In genomic region chr1:22824975-22825374, GRCh38 we compare ENCODE assay signal across 22 cellular contexts.
DNase-seq lines count a peak whose midpoint lies in the region; FAIRE-seq and TF ChIP-seq lines count a peak whose summit lies in the region.
"Had no signal": no experiment of that assay in that cellular context is flagged by ENCODE, and none has a peak within 500 bp of the region (broad histone marks: within the 10 kb centered on the region; RNA-seq: fewer than 3 reads in every experiment).

No MANE protein-coding gene starts in this region.

- H3K4me2 ChIP-seq in PC-9 (no peak overlapping the region), H1 (ENCODE audit: insufficient read depth in 1 of 2, low read depth in 2 of 2, low read length in 2 of 2) (no peak overlapping the region)

- H2AK5ac ChIP-seq in H1 (ENCODE audit: low read depth, low read length) = no peak overlapping the region

- H2BK15ac ChIP-seq in H1 (ENCODE audit: low read length) = 0 out of 2 replicates have a peak overlapping the region, but pooled peaks have one; percentile 76

- no peak overlapping the region for H2BK5ac ChIP-seq in H1 (ENCODE audit: low read depth, low read length)

- no peaks in the 10 kb centered on the region for H3K36me3 ChIP-seq in PC-9 (ENCODE audit: low read depth)
- no peaks in the 10 kb centered on the region for H3K36me3 ChIP-seq in H1 (ENCODE audit: control insufficient read depth in 2 of 4, insufficient read depth in 4 of 4, low read length in 3 of 4)
- no peaks in the 10 kb centered on the region for H3K36me3 ChIP-seq in thyroid gland
- no peaks in the 10 kb centered on the region for H3K36me3 ChIP-seq in left ventricle myocardium inferior
- H3K36me3 ChIP-seq: HAP-1, SJSA1 had no signal

- H3K23ac ChIP-seq in H1 (ENCODE audit: insufficient read length) = no peak overlapping the region

- no peaks in the 10 kb centered on the region for H3K79me2 ChIP-seq in PC-9 (ENCODE audit: low read depth)
- no peaks in the 10 kb centered on the region for H3K79me2 ChIP-seq in H1 (ENCODE audit: control insufficient read depth in 1 of 2, insufficient read depth in 2 of 2, low read length in 2 of 2)

- no peak for FAIRE-seq in H1 (lab: Jason Lieb, UNC)

- H2AFZ ChIP-seq in PC-9 (no peak overlapping the region), H1 (ENCODE audit: low read length) (no peak overlapping the region)
- H2AFZ ChIP-seq: GM23248 had no signal

- H3K4me3 ChIP-seq in PC-9 (no peak overlapping the region), H1 (ENCODE audit: extremely low read depth in 1 of 4, insufficient read depth in 2 of 4, low read depth in 3 of 4, low read length in 4 of 4) (no peak overlapping the region), thyroid gland (replicated peaks in 1 of 3) (no peak overlapping the region), left ventricle myocardium inferior (no peak overlapping the region)
- H3K4me3 ChIP-seq: GM23248, HAP-1, SJSA1 had no signal

- H3K27me3 ChIP-seq in PC-9 (ENCODE audit: insufficient read depth, low read depth) (no peaks in the 10 kb centered on the region), H1 (replicated peaks in 1 of 4; ENCODE audit: control insufficient read depth in 3 of 4, extremely low read depth in 1 of 4, insufficient read depth in 3 of 4, low read length in 3 of 4) (no peaks in the 10 kb centered on the region), thyroid gland (no peaks in the 10 kb centered on the region), left ventricle myocardium inferior (ENCODE audit: low read depth) (no peaks in the 10 kb centered on the region)
- H3K27me3 ChIP-seq: SJSA1 had no signal

- H3K23me2 ChIP-seq in H1 (ENCODE audit: low read depth, low read length) = no peaks in the 10 kb centered on the region

- TF ChIP-seq EP300 in H1 (IDR thresholded peaks at IDR 0.05; ENCODE audit: borderline replicate concordance in 1 of 2, low read depth in 2 of 2, low read length in 2 of 2) = no peak

- no peak overlapping the region for H2BK120ac ChIP-seq in H1 (replicated peaks; ENCODE audit: low read depth, low read length)

- H3K27ac Mint-ChIP-seq in Calu3 (ENCODE audit: unreplicated experiment) = peak overlapping the region; percentile 90
- H3K27ac Mint-ChIP-seq: CD4-positive, CD25-positive, alpha-beta regulatory T cell had no signal

- no peak overlapping the region for H4K91ac ChIP-seq in H1 (replicated peaks; ENCODE audit: insufficient read length, low read length)

- WGBS in H1 (ENCODE audit: extremely low coverage in 1 of 2, insufficient coverage in 1 of 2, insufficient read length in 1 of 2, insufficient replicate concordance in 2 of 2, low coverage in 1 of 2, low lambda C conversion rate in 2 of 2, missing lambda C conversion rate in 1 of 2), 2 experiments = 92% methylated on average over 5 of the region's 5 CpGs; no CpG with 5 or more reads in 1 of the 2 experiments
- 100% methylated on average over 4 to 5 of the region's 5 CpGs for WGBS in thyroid gland, 2 donors

- H3K9me3 Mint-ChIP-seq in Calu3 (ENCODE audit: low read depth, unreplicated experiment) = no peaks in the 10 kb centered on the region

- no peaks in the 10 kb centered on the region for H3K27me3 Mint-ChIP-seq in Calu3 (ENCODE audit: unreplicated experiment)

- H4K20me1 ChIP-seq in PC-9 (ENCODE audit: insufficient read depth) = no peaks in the 10 kb centered on the region
- peaks cover 0 to 2% of the 10 kb centered on the region in 2 experiments for H4K20me1 ChIP-seq in H1 (replicated peaks in 1 of 2; ENCODE audit: control insufficient read depth in 1 of 2, insufficient read depth in 2 of 2, low read length in 2 of 2)

- H3K56ac ChIP-seq in H1 (replicated peaks; ENCODE audit: insufficient read length, low read depth, low read length) = no peak overlapping the region

- H3K4me3 Mint-ChIP-seq in Calu3 (ENCODE audit: low read depth, unreplicated experiment) = no peak overlapping the region
- H3K4me3 Mint-ChIP-seq: CD4-positive, CD25-positive, alpha-beta regulatory T cell had no signal

- no peak overlapping the region for H2BK20ac ChIP-seq in H1 (ENCODE audit: low read length)

- peak overlapping the region; percentile 93 for H3K27ac ChIP-seq in PC-9
- H3K27ac ChIP-seq in H1 (ENCODE audit: low read depth, low read length) = no peak overlapping the region
- peak overlapping the region; percentile 92 to 98 (median 95) for H3K27ac ChIP-seq in thyroid gland
- H3K27ac ChIP-seq in left ventricle myocardium inferior (replicated peaks) = no peak overlapping the region
- H3K27ac ChIP-seq in caudate nucleus (ENCODE audit: low read depth, low read length) = no peak overlapping the region
- H3K27ac ChIP-seq: GM23248, HL-60, SJSA1 had no signal

- H4K5ac ChIP-seq in H1 (ENCODE audit: insufficient read length, low read depth, low read length) = no peak overlapping the region

- no peak overlapping the region for H4K8ac ChIP-seq in H1 (ENCODE audit: extremely low read depth, insufficient read depth, low read length)

- DNase-seq in Calu3 = no peak
- DNase-seq in PC-9 = no peak
- DNase-seq in H1 (ENCODE audit: low read depth in 1 of 2, low spot score in 2 of 2) = no peak
- no peak for DNase-seq in thyroid gland
- no peak for DNase-seq in NCI-H524 treated with DMSO at 0.1 percent for 48 hours (lab: John Stamatoyannopoulos, UW)
- DNase-seq in left ventricle myocardium inferior = no peak
- no peak for DNase-seq in caudate nucleus (lab: John Stamatoyannopoulos, UW)
- DNase-seq: CD4-positive, CD25-positive, alpha-beta regulatory T cell; DMS53; GM23248; MV-4-11; NCI-H1105; NCI-H146; NCI-H1930; NCI-H2107; NCI-H524; NCI-H774; PC-3; Right ventricle myocardium superior had no signal

- no peak overlapping the region for H3K14ac ChIP-seq in H1 (ENCODE audit: insufficient read length)

- TF ChIP-seq CTCF in Calu3 (IDR thresholded peaks at IDR 0.05; ENCODE audit: unreplicated experiment) (no peak), PC-9 (conservative IDR thresholded peaks at IDR 0.05) (no peak), H1 (IDR thresholded peaks at IDR 0.05; ENCODE audit: control extremely low read depth in 1 of 3, insufficient read depth in 1 of 3, low read depth in 1 of 3, low read length in 3 of 3) (no peak), thyroid gland (IDR thresholded peaks at IDR 0.05) (no peak), left ventricle myocardium inferior (IDR thresholded peaks at IDR 0.05; ENCODE audit: borderline replicate concordance) (no peak)

- BruUV-seq in Calu3 (replicated peaks; lab: Mats Ljungman, UMichigan) (no TSS peak), PC-9 (replicated peaks; lab: Mats Ljungman, UMichigan) (no TSS peak)

- H3K4me1 ChIP-seq in PC-9 (replicated peaks; ENCODE audit: insufficient read depth) (peaks cover 52% of the 10 kb centered on the region), H1 (replicated peaks in 1 of 4; ENCODE audit: control insufficient read depth in 3 of 4, insufficient read depth in 4 of 4, low read length in 3 of 4) (peaks cover 14 to 23% (median 15%) of the 10 kb centered on the region in 4 experiments), thyroid gland (peaks cover 46 to 61% of the 10 kb centered on the region in 2 donors), left ventricle myocardium inferior (peaks cover 35% of the 10 kb centered on the region)
- H3K4me1 ChIP-seq: HAP-1 had no signal

- POLR2A ChIA-PET in PC-9 (lab: Charles Lee; ENCODE audit: unreplicated experiment) (no interaction called here), H1 (lab: Charles Lee; ENCODE audit: partially characterized antibody) (interaction anchor here (1.3 to 1.4 kb wide), 2 partner anchors 12 to 16 kb away, joined by 3 to 4 read pairs; no protein-coding TSS in a partner anchor)

- H2BK12ac ChIP-seq in H1 (ENCODE audit: low read depth, low read length) = no peak overlapping the region

- H3K79me1 ChIP-seq in H1 (ENCODE audit: low read depth, low read length) = no peaks in the 10 kb centered on the region

- no peak overlapping the region for H3K9ac ChIP-seq in H1 (replicated peaks in 1 of 4; ENCODE audit: extremely low read depth in 1 of 4, low read depth in 3 of 4, low read length in 3 of 4)
- H3K9ac ChIP-seq: GM23248 had no signal

- peaks cover 56% of the 10 kb centered on the region for H3K4me1 Mint-ChIP-seq in Calu3 (ENCODE audit: low read depth, unreplicated experiment)
- H3K4me1 Mint-ChIP-seq: CD4-positive, CD25-positive, alpha-beta regulatory T cell had no signal

- H3K36me3 Mint-ChIP-seq in Calu3 (ENCODE audit: insufficient read depth, unreplicated experiment) = peaks cover 7% of the 10 kb centered on the region
- H3K36me3 Mint-ChIP-seq: CD4-positive, CD25-positive, alpha-beta regulatory T cell had no signal

- no peak overlapping the region for H3K4ac ChIP-seq in H1 (replicated peaks; ENCODE audit: insufficient read length, low read depth, low read length)

- no peak for TF ChIP-seq POLR2A in H1 (IDR thresholded peaks at IDR 0.05; ENCODE audit: control extremely low read depth in 1 of 2, low read depth in 2 of 2, low read length in 2 of 2)
- TF ChIP-seq POLR2A in thyroid gland (IDR thresholded peaks at IDR 0.05) = no peak

- no peaks in the 10 kb centered on the region for H3K9me2 ChIP-seq in PC-9 (ENCODE audit: insufficient read depth)

- peaks cover 21% of the 10 kb centered on the region for H3F3A ChIP-seq in PC-9 (ENCODE audit: insufficient read depth, low read depth)

- no peak for TF ChIP-seq RAD21 in H1 (IDR thresholded peaks at IDR 0.05 in 1 of 2, conservative IDR thresholded peaks at IDR 0.05 in 1 of 2; ENCODE audit: low read depth in 2 of 2, low read length in 2 of 2)

- H3K9me3 ChIP-seq in PC-9 (ENCODE audit: insufficient read depth, low read depth) (no peaks in the 10 kb centered on the region), H1 (ENCODE audit: insufficient read depth in 2 of 2, low read depth in 1 of 2, low read length in 1 of 2) (no peaks in the 10 kb centered on the region), thyroid gland (no peaks in the 10 kb centered on the region), left ventricle myocardium inferior (replicated peaks) (no peaks in the 10 kb centered on the region)
- H3K9me3 ChIP-seq: HAP-1, SJSA1 had no signal

- intact Hi-C loops in Calu3 (cut with micrococcal nuclease; ENCODE audit: unreplicated experiment) = no loop called here
- intact Hi-C loops in PC-9 (cut with micrococcal nuclease; ENCODE audit: unreplicated experiment) = no loop called here
- intact Hi-C loops in thyroid gland (cut with DNase I) = no loop called here
- intact Hi-C loops in left ventricle myocardium inferior (cut with micrococcal nuclease) = no loop called here

- CTCF ChIA-PET in Calu3 (lab: Charles Lee) (no interaction called here), PC-9 (lab: Charles Lee) (no interaction called here), H1 (lab: Charles Lee; ENCODE audit: partially characterized antibody) (interaction anchor here (0.6 to 3.2 kb wide), 8 partner anchors 8 to 95 kb away, joined by 3 to 16 read pairs (median 4); no protein-coding TSS in a partner anchor)

- no peak overlapping the region for H3K18ac ChIP-seq in H1 (ENCODE audit: extremely low read depth, low read length)

TF ChIP-seq in H1, 55 proteins besides CTCF, POLR2A, EP300 and RAD21 (continues in another document):
- TF ChIP-seq KDM4A (IDR thresholded peaks at IDR 0.05; ENCODE audit: low read depth, low read length, severe bottlenecking) (no peak), GABPA (IDR thresholded peaks at IDR 0.05; ENCODE audit: borderline replicate concordance, insufficient read depth, low read length) (no peak), CREB1 (IDR thresholded peaks at IDR 0.05) (no peak), RNF2 (IDR thresholded peaks at IDR 0.05; ENCODE audit: borderline replicate concordance, low read depth, low read length, missing control alignments, poor library complexity, severe bottlenecking) (no peak)

Comparison
In these comparisons a context has a peak if more than half of its experiments do, and no peak if none do; other contexts are left out.
1. H3K27ac ChIP-seq: peak in PC-9 (single experiment) and thyroid gland (3 of 3); none in H1 (single experiment), left ventricle myocardium inferior (single experiment) and caudate nucleus (single experiment).